1 cellular context compared by ENCODE assay signal in genomic region chr22:44689173-44689572, GRCh38.
TF ChIP-seq lines count a peak whose summit lies in the region.

No MANE protein-coding gene starts in this region.

TF ChIP-seq in IMR-90, 13 proteins besides CTCF, POLR2A, EP300 and RAD21 (continued from another document):
- peak; percentile 71 for TF ChIP-seq FOS (IDR thresholded peaks at IDR 0.05; ENCODE audit: low read depth, low read length)
- TF ChIP-seq RCOR1 (IDR thresholded peaks at IDR 0.05; ENCODE audit: insufficient replicate concordance, low read length): peak; percentile 65
- no peak for TF ChIP-seq MAFK (IDR thresholded peaks at IDR 0.05; ENCODE audit: low read depth, low read length)
- TF ChIP-seq USF2 (IDR thresholded peaks at IDR 0.05; ENCODE audit: low read depth, low read length): no peak
- TF ChIP-seq RFX5 (IDR thresholded peaks at IDR 0.05; ENCODE audit: low read depth, low read length): no peak
- TF ChIP-seq NFE2L2 (IDR thresholded peaks at IDR 0.05; ENCODE audit: low read depth, low read length): no peak
- no peak for TF ChIP-seq CHD1 (IDR thresholded peaks at IDR 0.05; ENCODE audit: low read depth, low read length)
- no peak for TF ChIP-seq SMC3 (IDR thresholded peaks at IDR 0.05; ENCODE audit: low read depth, low read length)
